10 cellular contexts compared by ENCODE assay signal in genomic region chrX:88613338-88613737, GRCh38.
DNase-seq lines count a peak whose midpoint lies in the region; ATAC-seq, FAIRE-seq and TF ChIP-seq lines count a peak whose summit lies in the region.
"Had no signal": no experiment of that assay in that cellular context is flagged by ENCODE, and none has a peak within 500 bp of the region (broad histone marks: within the 10 kb centered on the region; RNA-seq: fewer than 3 reads in every experiment).

No MANE protein-coding gene starts in this region.

- H3K4me1 ChIP-seq in astrocyte (ENCODE audit: insufficient read depth, low read length) (no peaks in the 10 kb centered on the region), right lobe of liver (no peaks in the 10 kb centered on the region)
- H3K4me1 ChIP-seq: pancreas had no signal

- H3K9ac ChIP-seq in astrocyte (ENCODE audit: low read length), result peak overlapping the region; percentile 64

- H3K4me3 ChIP-seq in astrocyte (ENCODE audit: insufficient read depth, low read depth, low read length) (peak overlapping the region; percentile 10), right lobe of liver (peak overlapping the region in 2 of 3 donors; percentile 32 to 42)
- H3K4me3 ChIP-seq: pancreas had no signal

- H3K4me3 Mint-ChIP-seq in astrocyte (ENCODE audit: unreplicated experiment), result no peak overlapping the region

- H3K79me2 ChIP-seq in astrocyte (ENCODE audit: insufficient read depth, low read length), result no peaks in the 10 kb centered on the region

- H3K27ac Mint-ChIP-seq in astrocyte (ENCODE audit: unreplicated experiment), result no peak overlapping the region

- H3K9me3 ChIP-seq in astrocyte (ENCODE audit: insufficient read depth, low read depth, low read length) (no peaks in the 10 kb centered on the region), right lobe of liver (no peaks in the 10 kb centered on the region)
- H3K9me3 ChIP-seq: pancreas had no signal

- H3K4me1 Mint-ChIP-seq in astrocyte (ENCODE audit: low read depth, unreplicated experiment), result peaks cover 1% of the 10 kb centered on the region

- H3K27me3 Mint-ChIP-seq in astrocyte (ENCODE audit: low read depth, unreplicated experiment), result no peaks in the 10 kb centered on the region

- ATAC-seq in right lobe of liver, result peak; percentile 93 to 97 (median 96)
- no peak for ATAC-seq in HG02623 (IDR thresholded peaks at IDR 0.05; ENCODE audit: unreplicated experiment)

- H3K27me3 ChIP-seq in astrocyte (ENCODE audit: insufficient read depth, low read length) (no peaks in the 10 kb centered on the region), right lobe of liver (no peaks in the 10 kb centered on the region)

- H3K4me2 ChIP-seq in astrocyte (ENCODE audit: low read length), result peak overlapping the region; percentile 64

- H4K20me1 ChIP-seq in astrocyte (ENCODE audit: insufficient read depth, low read length), result no peaks in the 10 kb centered on the region

- no peaks in the 10 kb centered on the region for H3K36me3 Mint-ChIP-seq in astrocyte (ENCODE audit: low read depth, unreplicated experiment)

- no peaks in the 10 kb centered on the region for H3K9me3 Mint-ChIP-seq in astrocyte (ENCODE audit: unreplicated experiment)

- FAIRE-seq in astrocyte (lab: Jason Lieb, UNC), result peak; percentile 95

- H3K27ac ChIP-seq in astrocyte (ENCODE audit: low read depth, low read length) (peak overlapping the region; percentile 26), right lobe of liver (peak overlapping the region; percentile 19 to 49 (median 35))
- H3K27ac ChIP-seq: pancreas had no signal

- no peaks in the 10 kb centered on the region for H3K36me3 ChIP-seq in astrocyte (ENCODE audit: insufficient read depth, low read length)
- H3K36me3 ChIP-seq in right lobe of liver, result no peaks in the 10 kb centered on the region
- H3K36me3 ChIP-seq: pancreas had no signal

- TF ChIP-seq CTCF in astrocyte (IDR thresholded peaks at IDR 0.05; ENCODE audit: insufficient read depth, low read depth, low read length) (peak; percentile 32), right lobe of liver (IDR thresholded peaks at IDR 0.05) (peak; percentile 42 to 68 (median 58))

- TF ChIP-seq POLR2A in right lobe of liver (IDR thresholded peaks at IDR 0.05), result no peak

- intact Hi-C loops in right lobe of liver (cut with DNase I), result no loop called here

- DNase-seq in DMS53 (lab: John Stamatoyannopoulos, UW) (peak; percentile 81), Kasumi-1 (lab: John Stamatoyannopoulos, UW) (peak; percentile 3 to 17), astrocyte (ENCODE audit: low read depth) (no peak), right lobe of liver (no peak)
- no peak for DNase-seq in effector CD8-positive, alpha-beta T cell (lab: John Stamatoyannopoulos, UW)
- no peak for DNase-seq in activated CD8-positive, alpha-beta memory T cell treated with anti-CD3 and anti-CD28 coated beads for 24 hours
- DNase-seq in activated naive CD4-positive, alpha-beta T cell treated with anti-CD3 and anti-CD28 coated beads, Interleukin-2, amount 50 U/mL, for 16 hours, result no peak
- DNase-seq: NCI-H2029, pancreas had no signal

- H2AFZ ChIP-seq in astrocyte (ENCODE audit: low read depth, low read length), result peak overlapping the region; percentile 34

Comparison
In these comparisons a context has a peak if more than half of its experiments do, and no peak if none do; other contexts are left out.
1. DNase-seq: peak in DMS53 (single experiment) and Kasumi-1 (2 of 2); none in astrocyte (single experiment), right lobe of liver (0 of 3), effector CD8-positive, alpha-beta T cell (single experiment), activated CD8-positive, alpha-beta memory T cell treated with anti-CD3 and anti-CD28 coated beads for 24 hours (single experiment) and activated naive CD4-positive, alpha-beta T cell treated with anti-CD3 and anti-CD28 coated beads, Interleukin-2, amount 50 U/mL, for 16 hours (single experiment).